22 cellular contexts compared by ENCODE assay signal in genomic region chr22:44461083-44461375, GRCh38. TPM values are rescaled to one million over a fixed set of nuclear protein-coding genes. Genes with fewer than 3 reads are reported as not detected.
DNase-seq lines count a peak whose midpoint lies in the region; ATAC-seq, FAIRE-seq and TF ChIP-seq lines count a peak whose summit lies in the region.
"Had no signal": no experiment of that assay in that cellular context is flagged by ENCODE, and none has a peak within 500 bp of the region (broad histone marks: within the 10 kb centered on the region; RNA-seq: fewer than 3 reads in every experiment).

No MANE protein-coding gene starts in this region.

- H3K4me2 ChIP-seq in H1 (ENCODE audit: insufficient read depth in 1 of 2, low read depth in 2 of 2, low read length in 2 of 2) (no peak overlapping the region), mesendoderm (ENCODE audit: low read length) (no peak overlapping the region)
- H3K4me2 ChIP-seq: BLaER1 had no signal

- H2BK120ac ChIP-seq in H1 (replicated peaks; ENCODE audit: low read depth, low read length) (no peak overlapping the region), mesendoderm (ENCODE audit: low read depth, low read length) (no peak overlapping the region)

- no peak overlapping the region for H3K18ac ChIP-seq in H1 (ENCODE audit: extremely low read depth, low read length)
- no peak overlapping the region for H3K18ac ChIP-seq in mesendoderm (ENCODE audit: low read length)

- H3K27me3 ChIP-seq in H1 (replicated peaks in 1 of 4; ENCODE audit: control insufficient read depth in 3 of 4, extremely low read depth in 1 of 4, insufficient read depth in 3 of 4, low read length in 3 of 4) (no peaks in the 10 kb centered on the region), stomach (no peaks in the 10 kb centered on the region), mesendoderm (ENCODE audit: insufficient read depth, low read length, poor library complexity) (no peaks in the 10 kb centered on the region)
- H3K27me3 ChIP-seq: BLaER1 had no signal

- no peak overlapping the region for H3K4me3 Mint-ChIP-seq in activated CD8-positive, alpha-beta memory T cell treated with anti-CD3 and anti-CD28 coated beads, Interleukin-2, amount 10 ng/mL, durations not matched to agents 7 days and 5 days
- no peak overlapping the region for H3K4me3 Mint-ChIP-seq in T-helper 17 cell
- H3K4me3 Mint-ChIP-seq: CD4-positive, alpha-beta T cell; H9; HFFc6 had no signal

- no peak overlapping the region for H3K56ac ChIP-seq in H1 (replicated peaks; ENCODE audit: insufficient read length, low read depth, low read length)
- no peak overlapping the region for H3K56ac ChIP-seq in mesendoderm (ENCODE audit: low read length)

- intact Hi-C loops in stomach (cut with DNase I; ENCODE audit: low total_unique reads), result no loop called here

- H4K20me1 ChIP-seq in H1 (replicated peaks in 1 of 2; ENCODE audit: control insufficient read depth in 1 of 2, insufficient read depth in 2 of 2, low read length in 2 of 2), result peaks cover 0 to 2% of the 10 kb centered on the region in 2 experiments
- H4K20me1 ChIP-seq: BLaER1 had no signal

- H4K5ac ChIP-seq in H1 (ENCODE audit: insufficient read length, low read depth, low read length) (no peak overlapping the region), mesendoderm (ENCODE audit: low read length) (no peak overlapping the region)

- TF ChIP-seq POLR2A in H1 (IDR thresholded peaks at IDR 0.05; ENCODE audit: control extremely low read depth in 1 of 2, low read depth in 2 of 2, low read length in 2 of 2) (no peak), stomach (IDR thresholded peaks at IDR 0.05) (no peak)

- H4K91ac ChIP-seq in H1 (replicated peaks; ENCODE audit: insufficient read length, low read length), result no peak overlapping the region

- H3K36me3 ChIP-seq in H1 (ENCODE audit: control insufficient read depth in 2 of 4, insufficient read depth in 4 of 4, low read length in 3 of 4), result no peaks in the 10 kb centered on the region
- H3K36me3 ChIP-seq in stomach, result no peaks in the 10 kb centered on the region
- no peaks in the 10 kb centered on the region for H3K36me3 ChIP-seq in mesendoderm (ENCODE audit: control insufficient read depth, insufficient read depth, low read length)
- H3K36me3 ChIP-seq: BLaER1 had no signal

- H3K4me3 ChIP-seq in H1 (ENCODE audit: extremely low read depth in 1 of 4, insufficient read depth in 2 of 4, low read depth in 3 of 4, low read length in 4 of 4) (no peak overlapping the region), stomach (no peak overlapping the region), mesendoderm (ENCODE audit: low read length) (no peak overlapping the region)
- H3K4me3 ChIP-seq: BLaER1, GM12878 had no signal

- H3K4ac ChIP-seq in H1 (replicated peaks; ENCODE audit: insufficient read length, low read depth, low read length) (no peak overlapping the region), mesendoderm (ENCODE audit: low read depth, low read length) (no peak overlapping the region)

- peaks cover 7% of the 10 kb centered on the region for H3K36me3 Mint-ChIP-seq in activated CD8-positive, alpha-beta memory T cell treated with anti-CD3 and anti-CD28 coated beads, Interleukin-2, amount 10 ng/mL, durations not matched to agents 7 days and 5 days
- H3K36me3 Mint-ChIP-seq in T-helper 17 cell (ENCODE audit: low read depth), result no peaks in the 10 kb centered on the region

- TF ChIP-seq EP300 in H1 (IDR thresholded peaks at IDR 0.05; ENCODE audit: borderline replicate concordance in 1 of 2, low read depth in 2 of 2, low read length in 2 of 2) (no peak), stomach (IDR thresholded peaks at IDR 0.05) (no peak)

- no peak for TF ChIP-seq RAD21 in H1 (IDR thresholded peaks at IDR 0.05 in 1 of 2, conservative IDR thresholded peaks at IDR 0.05 in 1 of 2; ENCODE audit: low read depth in 2 of 2, low read length in 2 of 2)

- H3K4me1 Mint-ChIP-seq in activated CD8-positive, alpha-beta memory T cell treated with anti-CD3 and anti-CD28 coated beads, Interleukin-2, amount 10 ng/mL, durations not matched to agents 7 days and 5 days, result peaks cover 19% of the 10 kb centered on the region
- H3K4me1 Mint-ChIP-seq in T-helper 17 cell, result peaks cover 8% of the 10 kb centered on the region

- H2AK5ac ChIP-seq in H1 (ENCODE audit: low read depth, low read length) (no peak overlapping the region), mesendoderm (ENCODE audit: low read length) (no peak overlapping the region)

- no peak overlapping the region for H2BK12ac ChIP-seq in H1 (ENCODE audit: low read depth, low read length)

- H4K8ac ChIP-seq in H1 (ENCODE audit: extremely low read depth, insufficient read depth, low read length) (no peak overlapping the region), mesendoderm (ENCODE audit: low read depth, low read length) (no peak overlapping the region)

- H2AFZ ChIP-seq in H1 (ENCODE audit: low read length), result no peak overlapping the region

- H2BK5ac ChIP-seq in H1 (ENCODE audit: low read depth, low read length), result no peak overlapping the region
- no peak overlapping the region for H2BK5ac ChIP-seq in mesendoderm (ENCODE audit: low read length)

- no peak overlapping the region for H3K27ac ChIP-seq in H1 (ENCODE audit: low read depth, low read length)
- H3K27ac ChIP-seq in stomach, result no peak overlapping the region
- no peak overlapping the region for H3K27ac ChIP-seq in mesendoderm (ENCODE audit: low read depth, low read length)
- H3K27ac ChIP-seq: BLaER1 had no signal

- POLR2A ChIA-PET in H1 (lab: Charles Lee; ENCODE audit: partially characterized antibody), result interaction anchor here (1.4 kb wide), 1 partner anchor 11 kb away, joined by 3 read pairs; no protein-coding TSS in a partner anchor

- H3K9ac ChIP-seq in H1 (replicated peaks in 1 of 4; ENCODE audit: extremely low read depth in 1 of 4, low read depth in 3 of 4, low read length in 3 of 4) (no peak overlapping the region), mesendoderm (ENCODE audit: low read length) (no peak overlapping the region)
- H3K9ac ChIP-seq: BLaER1 had no signal

- H2BK15ac ChIP-seq in H1 (ENCODE audit: low read length), result 0 out of 2 replicates have a peak overlapping the region, but pooled peaks have one; percentile 61
- H2BK15ac ChIP-seq in mesendoderm (replicated peaks; ENCODE audit: low read depth), result no peak overlapping the region

- peaks cover 7% of the 10 kb centered on the region; the same call in 1 of the 2 replicates for H3K23me2 ChIP-seq in H1 (ENCODE audit: low read depth, low read length)

- H3K14ac ChIP-seq in H1 (ENCODE audit: insufficient read length), result no peak overlapping the region

- CTCF ChIA-PET in activated CD8-positive, alpha-beta memory T cell treated with anti-CD3 and anti-CD28 coated beads, Interleukin-2, amount 10 ng/mL, durations not matched to agents 7 days and 5 days (lab: Charles Lee), result no interaction called here
- CTCF ChIA-PET in H1 (lab: Charles Lee; ENCODE audit: partially characterized antibody), result interaction anchor here (0.9 to 1.5 kb wide), 5 partner anchors 16 to 468 kb away, joined by 3 to 6 read pairs (median 3); no protein-coding TSS in a partner anchor

- no peaks in the 10 kb centered on the region for H3K79me2 ChIP-seq in H1 (ENCODE audit: control insufficient read depth in 1 of 2, insufficient read depth in 2 of 2, low read length in 2 of 2)
- no peaks in the 10 kb centered on the region for H3K79me2 ChIP-seq in mesendoderm (ENCODE audit: control insufficient read depth, insufficient read depth, low read length)

- H3K27me3 Mint-ChIP-seq in activated CD8-positive, alpha-beta memory T cell treated with anti-CD3 and anti-CD28 coated beads, Interleukin-2, amount 10 ng/mL, durations not matched to agents 7 days and 5 days, result peaks cover 9% of the 10 kb centered on the region
- H3K27me3 Mint-ChIP-seq in T-helper 17 cell, result no peaks in the 10 kb centered on the region
- H3K27me3 Mint-ChIP-seq: CD4-positive, alpha-beta T cell had no signal

- H3K4me1 ChIP-seq in H1 (replicated peaks in 1 of 4; ENCODE audit: control insufficient read depth in 3 of 4, insufficient read depth in 4 of 4, low read length in 3 of 4) (peaks cover 0 to 2% (median 0%) of the 10 kb centered on the region in 4 experiments; a peak in 1 of 7 replicates), stomach (no peaks in the 10 kb centered on the region), mesendoderm (ENCODE audit: control insufficient read depth, low read depth, low read length) (no peaks in the 10 kb centered on the region)
- H3K4me1 ChIP-seq: Caco-2 had no signal

- 79% methylated on average over 2 of the region's 2 CpGs; no CpG with 5 or more reads in 1 of the 2 experiments for WGBS in H1 (ENCODE audit: extremely low coverage in 1 of 2, insufficient coverage in 1 of 2, insufficient read length in 1 of 2, insufficient replicate concordance in 2 of 2, low coverage in 1 of 2, low lambda C conversion rate in 2 of 2, missing lambda C conversion rate in 1 of 2), 2 experiments
- 81 to 90% (median 86%) methylated on average over 2 of the region's 2 CpGs for WGBS in stomach, 5 donors
- WGBS in mesendoderm (ENCODE audit: extremely low coverage, insufficient coverage, low lambda C conversion rate), result no CpG with 5 or more reads among the region's 2 CpGs

- no peak for ATAC-seq in activated CD8-positive, alpha-beta memory T cell treated with anti-CD3 and anti-CD28 coated beads, Interleukin-2, amount 10 ng/mL, durations not matched to agents 7 days and 5 days
- no peak for ATAC-seq in T-helper 17 cell
- ATAC-seq: GM12878, Right ventricle myocardium inferior had no signal

- FAIRE-seq in H1 (lab: Jason Lieb, UNC), result no peak
- FAIRE-seq: GM12878 had no signal

- no peak overlapping the region for H2BK20ac ChIP-seq in H1 (ENCODE audit: low read length)

- TF ChIP-seq CTCF in H1 (IDR thresholded peaks at IDR 0.05; ENCODE audit: control extremely low read depth in 1 of 3, insufficient read depth in 1 of 3, low read depth in 1 of 3, low read length in 3 of 3) (no peak), stomach (IDR thresholded peaks at IDR 0.05) (no peak)

- no peak overlapping the region for H3K23ac ChIP-seq in H1 (ENCODE audit: insufficient read length)
- no peak overlapping the region for H3K23ac ChIP-seq in mesendoderm (ENCODE audit: low read length)

- H3K27ac Mint-ChIP-seq in activated CD8-positive, alpha-beta memory T cell treated with anti-CD3 and anti-CD28 coated beads, Interleukin-2, amount 10 ng/mL, durations not matched to agents 7 days and 5 days, result peak overlapping the region; percentile 34
- peak overlapping the region; percentile 17 for H3K27ac Mint-ChIP-seq in T-helper 17 cell
- H3K27ac Mint-ChIP-seq: CD4-positive, alpha-beta T cell; H9; HFFc6 had no signal

- no peaks in the 10 kb centered on the region for H3K79me1 ChIP-seq in H1 (ENCODE audit: low read depth, low read length)
- H3K79me1 ChIP-seq in mesendoderm (ENCODE audit: low read length), result no peaks in the 10 kb centered on the region

- H3K9me3 Mint-ChIP-seq in activated CD8-positive, alpha-beta memory T cell treated with anti-CD3 and anti-CD28 coated beads, Interleukin-2, amount 10 ng/mL, durations not matched to agents 7 days and 5 days (ENCODE audit: low read depth), result peaks cover 6% of the 10 kb centered on the region
- H3K9me3 Mint-ChIP-seq: HFFc6 had no signal

- DNase-seq in activated CD8-positive, alpha-beta memory T cell treated with anti-CD3 and anti-CD28 coated beads, Interleukin-2, amount 10 ng/mL, durations not matched to agents 7 days and 5 days, result no peak
- no peak for DNase-seq in activated CD8-positive, alpha-beta memory T cell treated with anti-CD3 and anti-CD28 coated beads, Interleukin-2, amount 50 U/mL, for 48 hours
- DNase-seq in T-helper 17 cell (no peak), H1 (ENCODE audit: low read depth in 1 of 2, low spot score in 2 of 2) (peak in 1 of 2 experiments; percentile 13), stomach (peak; percentile 20), NCI-H526 treated with DMSO at 0.1 percent for 48 hours (lab: John Stamatoyannopoulos, UW) (no peak), mesendoderm (no peak)
- DNase-seq: Caco-2; CD4-positive, alpha-beta T cell; DMS 273 treated with DMSO at 0.1 percent for 48 hours; DMS79 treated with DMSO at 0.1 percent for 48 hours; H9; HFFc6; MM.1S; NCI-H1048; NCI-H1417 treated with DMSO at 0.1 percent for 48 hours; NCI-H187; NCI-H446; NCI-H526 had no signal

- H3K9me3 ChIP-seq in T-helper 17 cell (ENCODE audit: control insufficient read depth, low read length, poor library complexity, severe bottlenecking) (no peaks in the 10 kb centered on the region), H1 (ENCODE audit: insufficient read depth in 2 of 2, low read depth in 1 of 2, low read length in 1 of 2) (no peaks in the 10 kb centered on the region; a peak in 1 of 4 replicates), stomach (no peaks in the 10 kb centered on the region)
- H3K9me3 ChIP-seq: Caco-2 had no signal

RNA-seq across cellular contexts. Expression of gene RTL6, which starts 37.0 kb away (rescaled TPM):
- total RNA-seq in activated CD8-positive, alpha-beta memory T cell treated with anti-CD3 and anti-CD28 coated beads, Interleukin-2, amount 10 ng/mL, durations not matched to agents 7 days and 5 days, result 1 to 10 TPM; 7.1 to 7.5 TPM
- total RNA-seq in T-helper 17 cell, result 10 to 100 TPM; 11.0 to 13.3 TPM
- total RNA-seq in H1 (2021; fragmentation: NEBNext Ultra II Directional; extraction: Animal tissue kit (Norgen Biotek cat#: 25700)), result 27.5 and 28.3 TPM in 2 replicates
- 16.4 and 22.9 TPM in 2 replicates for polyA plus RNA-seq in H1 (2011; rRNA removed)
- polyA plus RNA-seq in H1 (2011; cell fraction: cytosol; rRNA removed), result 18.9 TPM
- polyA plus RNA-seq in H1 (2011; cell fraction: nucleus; rRNA removed), result 17.0 TPM
- polyA plus RNA-seq in H1 (2012, experiment 1 of 2), result 18.5 to 21.0 TPM (median 20.5 TPM) in 4 replicates
- polyA plus RNA-seq in H1 (2012, experiment 2 of 2), result 16.6 TPM
- 11.5 TPM for polyA plus RNA-seq in H1 (2013, experiment 1 of 2)
- 11.9 TPM for polyA plus RNA-seq in H1 (2013, experiment 2 of 2)
- polyA minus RNA-seq in H1 (2011; rRNA and poly(A)+ RNA removed), result 46.1 and 52.6 TPM in 2 replicates
- 24.7 TPM for polyA minus RNA-seq in H1 (2011; cell fraction: cytosol; rRNA and poly(A)+ RNA removed)
- 28.3 TPM for polyA minus RNA-seq in H1 (2011; cell fraction: nucleus; rRNA and poly(A)+ RNA removed)
- total RNA-seq in stomach, result 10 to 100 TPM in 4 of 5 donors, 1 to 10 TPM in 1; 5.8 to 25.4 (median 16.9) TPM
- polyA plus RNA-seq in stomach, result 1 to 10 TPM; 4.0 to 9.2 (median 8.4) TPM
- polyA plus RNA-seq in mesendoderm (2013, experiment 1 of 2), result 11.7 TPM
- polyA plus RNA-seq in mesendoderm (2013, experiment 2 of 2), result 11.5 TPM
